Comparison of ENCODE assay signal across 9 cellular contexts in the genomic region with DNA sequence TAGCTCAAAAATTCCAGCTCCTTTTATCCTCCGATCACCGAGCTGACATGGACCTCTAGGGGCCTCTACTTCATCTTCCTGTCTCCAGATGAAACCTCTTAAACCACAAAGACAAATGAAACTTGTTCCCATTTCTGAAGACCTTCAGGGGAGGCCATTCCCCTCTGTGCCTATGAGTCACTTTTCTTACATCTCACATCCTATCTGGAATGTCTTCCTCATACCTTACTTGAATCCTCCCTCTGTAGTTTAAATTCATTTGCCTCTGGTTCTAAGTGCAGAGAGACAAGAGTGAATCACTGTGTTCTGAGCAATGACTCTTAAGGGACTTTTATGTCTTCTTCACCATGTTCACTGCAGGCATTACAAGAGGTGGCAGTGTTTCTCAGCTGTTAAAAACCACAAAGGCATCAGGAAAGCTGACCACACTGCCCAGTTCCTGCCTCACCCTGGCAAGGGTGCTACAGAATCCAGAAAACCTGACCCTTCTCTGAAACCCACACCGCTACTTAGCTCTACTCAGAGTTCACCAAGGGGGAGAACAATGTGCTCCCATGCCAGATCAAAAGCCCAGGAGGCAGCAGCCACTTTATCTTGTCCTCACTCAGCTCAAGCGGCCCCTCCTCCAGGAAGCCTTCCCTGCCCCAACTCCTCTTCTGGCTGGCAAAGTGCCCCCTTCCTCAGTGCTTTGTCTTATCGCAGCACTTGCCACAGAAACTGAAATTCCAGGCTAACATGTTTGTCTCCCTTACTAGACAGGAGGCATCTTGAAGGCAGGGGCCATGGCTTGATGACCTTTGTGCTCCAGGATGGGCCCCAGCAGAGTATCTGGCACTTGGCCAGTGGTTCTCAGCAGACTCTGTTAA. TPM values are rescaled to one million over a fixed set of nuclear protein-coding genes. Genes with fewer than 3 reads are reported as not detected.
DNase-seq lines count a peak whose midpoint lies in the region; ATAC-seq, FAIRE-seq and TF ChIP-seq lines count a peak whose summit lies in the region.
"Had no signal": no experiment of that assay in that cellular context is flagged by ENCODE, and none has a peak within 500 bp of the region (broad histone marks: within the 10 kb centered on the region; RNA-seq: fewer than 3 reads in every experiment).

No MANE protein-coding gene starts in this region.

- H3K27ac ChIP-seq in SJSA1 (peak overlapping the region; percentile 88), esophagus squamous epithelium (peak overlapping the region; percentile 86 to 98 (median 94)), pancreas (peak overlapping the region in 3 of 4 donors; percentile 49 to 89 (median 74))
- H3K27ac ChIP-seq: C4-2B had no signal

- peak in 1 of 4 donors; percentile 13 for TF ChIP-seq POLR2A in esophagus squamous epithelium (IDR thresholded peaks at IDR 0.05)

- peak; percentile 18 to 35 (median 31) for ATAC-seq in pancreas
- ATAC-seq in HG03139 (IDR thresholded peaks at IDR 0.05; ENCODE audit: unreplicated experiment), result no peak
- ATAC-seq in HG03108 (IDR thresholded peaks at IDR 0.05; ENCODE audit: unreplicated experiment), result no peak

- FAIRE-seq in pancreas (lab: Jason Lieb, UNC), result no peak

- WGBS in esophagus squamous epithelium, 2 donors, result 3 to 19% methylated on average over 2 to 5 of the region's 5 CpGs
- 70 to 81% methylated on average over 5 of the region's 5 CpGs for WGBS in pancreas, 2 donors

- DNase-seq in SIG-M5 treated with dmso at 0.1 percent for 504 hours (lab: John Stamatoyannopoulos, UW; ENCODE audit: unreplicated experiment), result peak; percentile 78
- DNase-seq in SIG-M5 (lab: John Stamatoyannopoulos, UW), result no peak
- peak; percentile 93 to 99 for DNase-seq in SJSA1 (ENCODE audit: low read depth in 1 of 2, low spot score in 2 of 2)
- DNase-seq in esophagus squamous epithelium (lab: John Stamatoyannopoulos, UW), result no peak
- peak in 1 of 6 donors; percentile 33 for DNase-seq in pancreas
- DNase-seq in NCI-H510A (lab: John Stamatoyannopoulos, UW), result no peak

- H3K27me3 ChIP-seq in SJSA1 (replicated peaks) (no peaks in the 10 kb centered on the region), esophagus squamous epithelium (no peaks in the 10 kb centered on the region), pancreas (no peaks in the 10 kb centered on the region)

- H3K36me3 ChIP-seq in SJSA1 (peaks cover 13% of the 10 kb centered on the region), esophagus squamous epithelium (no peaks in the 10 kb centered on the region), pancreas (no peaks in the 10 kb centered on the region)

- no peak overlapping the region for H3K4me3 ChIP-seq in SJSA1
- H3K4me3 ChIP-seq in esophagus squamous epithelium, result peak overlapping the region in 1 of 4 donors; percentile 9
- H3K4me3 ChIP-seq in pancreas, result no peak overlapping the region

- H3K9me3 ChIP-seq in SJSA1 (replicated peaks) (no peaks in the 10 kb centered on the region), esophagus squamous epithelium (no peaks in the 10 kb centered on the region), pancreas (no peaks in the 10 kb centered on the region)

- TF ChIP-seq CTCF in esophagus squamous epithelium (IDR thresholded peaks at IDR 0.05), result no peak
- TF ChIP-seq CTCF in pancreas (IDR thresholded peaks at IDR 0.05), result no peak

- H3K4me1 ChIP-seq in SJSA1 (replicated peaks) (peaks cover 83% of the 10 kb centered on the region), esophagus squamous epithelium (peaks cover 63 to 100% (median 79%) of the 10 kb centered on the region in 3 donors), pancreas (peaks cover 7 to 20% (median 8%) of the 10 kb centered on the region in 3 donors)

- intact Hi-C loops in esophagus squamous epithelium (cut with DNase I), result loop anchor here (10.0 kb wide), 2 partner anchors 46 to 54 kb away; no protein-coding TSS in a partner anchor
- intact Hi-C loops in pancreas (cut with DNase I), result no loop called here

RNA-seq across cellular contexts. Expression of a gene that starts 6.4 kb away (rescaled TPM):
- 16.7 and 27.3 TPM in 2 replicates for total RNA-seq in SJSA1 (2014; rRNA removed; shearing (Covaris generic))
- 10 to 100 TPM in 3 of 4 donors, 1 to 10 TPM in 1; 7.4 to 27.3 (median 18.4) TPM for total RNA-seq in esophagus squamous epithelium
- 10 to 100 TPM; 16.5 to 22.5 (median 21.2) TPM for total RNA-seq in pancreas
- polyA plus RNA-seq in pancreas, result 10 to 100 TPM; 26.4 to 30.4 TPM

RNA-seq across cellular contexts. Expression of a gene that starts 39.3 kb away (rescaled TPM):
- 50.7 and 116 TPM in 2 replicates for total RNA-seq in SJSA1 (2014; rRNA removed; shearing (Covaris generic))
- total RNA-seq in esophagus squamous epithelium (10 to 100 TPM; 20.3 to 61.4 (median 27.4) TPM), pancreas (10 to 100 TPM; 20.1 to 41.6 (median 25.8) TPM)
- 10 to 100 TPM; 11.7 to 21.0 TPM for polyA plus RNA-seq in pancreas

RNA-seq across cellular contexts. Expression of a gene that starts 58.3 kb away (rescaled TPM):
- total RNA-seq in SJSA1 (2014; rRNA removed; shearing (Covaris generic)), result 535 and 581 TPM in 2 replicates
- total RNA-seq in esophagus squamous epithelium (100 to 1,000 TPM; 134 to 223 (median 200) TPM), pancreas (10 to 100 TPM; 37.5 to 95.2 (median 77.0) TPM)
- 10 to 100 TPM; 39.8 to 58.8 TPM for polyA plus RNA-seq in pancreas

Comparison
In these comparisons a context has a peak if more than half of its experiments do, and no peak if none do; other contexts are left out.
1. DNase-seq: peak in SIG-M5 treated with dmso at 0.1 percent for 504 hours (single experiment) and SJSA1 (2 of 2); none in SIG-M5 (single experiment), esophagus squamous epithelium (single experiment) and NCI-H510A (single experiment).
2. ATAC-seq: peak in pancreas (4 of 4); none in HG03139 (single experiment) and HG03108 (single experiment).
3. Peak in every context shown above with its lines, with median percentiles within 50 percentile points of each other: H3K27ac ChIP-seq.